Comparison of ENCODE assay signal across 27 cellular contexts in genomic region chr2:15679386-15679924, GRCh38.
"Had no signal": no experiment of that assay in that cellular context is flagged by ENCODE, and none has a peak within 500 bp of the region (broad histone marks: within the 10 kb centered on the region; RNA-seq: fewer than 3 reads in every experiment).

No MANE protein-coding gene starts in this region.

- DNase-seq: dermis blood vessel endothelial cell; dorsolateral prefrontal cortex; effector CD8-positive, alpha-beta T cell; effector memory CD8-positive, alpha-beta T cell; endodermal cell; erythroblast; esophagus squamous epithelium; foreskin fibroblast; foreskin melanocyte; gastrocnemius medialis; glutamatergic neuron; head of caudate nucleus; heart right ventricle; hippocampal formation; left cardiac atrium; left lung; left ventricle myocardium superior; lower lobe of right lung; mesenchymal stem cell; midbrain had no signal

- H3K4me1 Mint-ChIP-seq: endodermal cell had no signal

- H3K9me3 ChIP-seq: esophagus squamous epithelium, gastrocnemius medialis, heart right ventricle, left lung, lower lobe of right lung had no signal

- H3K4me3 Mint-ChIP-seq: effector memory CD8-positive, alpha-beta T cell; endodermal cell had no signal

- FAIRE-seq: colon, endometrium, islet of Langerhans, keratinocyte had no signal

- H3K4me1 ChIP-seq: gastrocnemius medialis, left lung, lower lobe of right lung had no signal

- H3K4me3 ChIP-seq: coronary artery, dorsolateral prefrontal cortex, esophagus squamous epithelium, gastrocnemius medialis, heart right ventricle, left lung, lower lobe of right lung had no signal

- H3K27me3 ChIP-seq: dorsolateral prefrontal cortex, esophagus squamous epithelium, gastrocnemius medialis, heart right ventricle, left lung had no signal

- H3K27ac Mint-ChIP-seq: effector memory CD8-positive, alpha-beta T cell; endodermal cell had no signal

- H3K36me3 ChIP-seq: esophagus squamous epithelium, gastrocnemius medialis, heart right ventricle, left lung, lower lobe of right lung had no signal

- ATAC-seq: effector memory CD8-positive, alpha-beta T cell; esophagus mucosa; gastrocnemius medialis; heart right ventricle; left cardiac atrium; left lung; left ventricle myocardium superior; lower lobe of right lung had no signal

- H3K27ac ChIP-seq: coronary artery, dorsolateral prefrontal cortex, epithelial cell of prostate, esophagus squamous epithelium, gastrocnemius medialis, heart right ventricle, left lung, lower lobe of right lung had no signal
